Comparison of ENCODE assay signal across 11 cellular contexts in the genomic region with DNA sequence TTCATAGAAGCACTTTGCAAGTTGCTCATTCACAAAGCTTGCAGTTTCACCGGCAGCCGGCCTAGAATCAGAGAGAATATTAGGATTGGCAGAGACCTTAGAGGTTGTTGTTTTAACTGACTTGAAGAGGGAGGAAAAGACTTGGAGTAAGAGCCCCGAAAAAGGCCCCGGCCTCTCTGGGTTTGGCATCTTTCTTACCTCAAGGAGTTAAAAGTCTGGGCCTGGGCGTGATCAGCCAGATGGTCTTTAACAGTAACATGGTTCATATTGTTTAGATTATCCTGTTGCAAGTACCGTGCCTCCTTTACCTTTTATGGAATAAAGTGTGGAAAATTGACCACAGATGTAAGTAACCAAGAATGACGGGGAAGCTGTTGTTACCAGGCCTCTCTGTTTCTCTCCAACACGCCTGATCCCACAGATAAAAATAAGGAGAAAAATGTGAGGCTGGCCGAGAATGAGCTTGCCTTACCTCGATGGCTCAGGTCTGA. TPM values are rescaled to one million over a fixed set of nuclear protein-coding genes. Genes with fewer than 3 reads are reported as not detected.
DNase-seq lines count a peak whose midpoint lies in the region; ATAC-seq and TF ChIP-seq lines count a peak whose summit lies in the region.
"Had no signal": no experiment of that assay in that cellular context is flagged by ENCODE, and none has a peak within 500 bp of the region (broad histone marks: within the 10 kb centered on the region; RNA-seq: fewer than 3 reads in every experiment).

No MANE protein-coding gene starts in this region.

- no peak overlapping the region for H3K4me3 Mint-ChIP-seq in CD8-positive, alpha-beta T cell
- H3K4me3 Mint-ChIP-seq in activated CD8-positive, alpha-beta memory T cell treated with anti-CD3 and anti-CD28 coated beads, Interleukin-2, amount 10 ng/mL, durations not matched to agents 7 days and 5 days, result no peak overlapping the region
- H3K4me3 Mint-ChIP-seq: stimulated activated naive CD8-positive, alpha-beta T cell treated with anti-CD3 and anti-CD28 coated beads, Interleukin-15, Interleukin-2, amounts not matched to agents 100 ng/mL and 50 ng/mL, for 24 hours had no signal

- intact Hi-C loops in gastrocnemius medialis (cut with DNase I; ENCODE audit: low total_unique reads), result no loop called here
- intact Hi-C loops in CD8-positive, alpha-beta T cell (cut with DNase I, micrococcal nuclease), result no loop called here

- H3K27ac Mint-ChIP-seq in CD8-positive, alpha-beta T cell, result no peak overlapping the region
- no peak overlapping the region for H3K27ac Mint-ChIP-seq in activated CD8-positive, alpha-beta memory T cell treated with anti-CD3 and anti-CD28 coated beads, Interleukin-2, amount 10 ng/mL, durations not matched to agents 7 days and 5 days
- H3K27ac Mint-ChIP-seq: stimulated activated naive CD8-positive, alpha-beta T cell treated with anti-CD3 and anti-CD28 coated beads, Interleukin-15, Interleukin-2, amounts not matched to agents 100 ng/mL and 50 ng/mL, for 24 hours had no signal

- H3K9me3 ChIP-seq in adipocyte (ENCODE audit: control insufficient read depth, low read length), result no peaks in the 10 kb centered on the region
- H3K9me3 ChIP-seq in gastrocnemius medialis, result no peaks in the 10 kb centered on the region
- H3K9me3 ChIP-seq in CD8-positive, alpha-beta T cell (ENCODE audit: low read length), result no peaks in the 10 kb centered on the region
- no peaks in the 10 kb centered on the region for H3K9me3 ChIP-seq in MG63
- H3K9me3 ChIP-seq: left lung had no signal

- peak overlapping the region; percentile 65 for H3K9ac ChIP-seq in adipocyte (ENCODE audit: low read length)

- CTCF ChIA-PET in BJ (lab: Yijun Ruan, JAX), result interaction anchor here (0.8 to 1.7 kb wide), 4 partner anchors 11 to 52 kb away, joined by 3 to 5 read pairs (median 3); no protein-coding TSS in a partner anchor
- CTCF ChIA-PET in CD8-positive, alpha-beta T cell (lab: Charles Lee), result interaction anchor here (1.1 kb wide), 1 partner anchor 19 kb away, joined by 3 read pairs; no protein-coding TSS in a partner anchor
- CTCF ChIA-PET in activated CD8-positive, alpha-beta memory T cell treated with anti-CD3 and anti-CD28 coated beads, Interleukin-2, amount 10 ng/mL, durations not matched to agents 7 days and 5 days (lab: Charles Lee), result no interaction called here

- 0 out of 2 replicates have a peak, but pooled peaks cover 1% of the 10 kb centered on the region for H3K36me3 ChIP-seq in BJ (ENCODE audit: control insufficient read depth, insufficient read depth, low read length)
- H3K36me3 ChIP-seq in adipocyte (ENCODE audit: control insufficient read depth, insufficient read depth, low read length, severe bottlenecking), result peaks cover 15% of the 10 kb centered on the region
- no peaks in the 10 kb centered on the region for H3K36me3 ChIP-seq in gastrocnemius medialis
- H3K36me3 ChIP-seq in CD8-positive, alpha-beta T cell (ENCODE audit: insufficient read depth, low read length), result no peaks in the 10 kb centered on the region
- peaks cover 5% of the 10 kb centered on the region for H3K36me3 ChIP-seq in MG63
- H3K36me3 ChIP-seq: left lung had no signal

- no peaks in the 10 kb centered on the region for H3K36me3 Mint-ChIP-seq in CD8-positive, alpha-beta T cell
- no peaks in the 10 kb centered on the region for H3K36me3 Mint-ChIP-seq in activated CD8-positive, alpha-beta memory T cell treated with anti-CD3 and anti-CD28 coated beads, Interleukin-2, amount 10 ng/mL, durations not matched to agents 7 days and 5 days

- DNase-seq in BJ (ENCODE audit: low read depth) (peak; percentile 90), adipocyte (ENCODE audit: low read depth) (peak; percentile 93), fibroblast of villous mesenchyme (ENCODE audit: low read depth) (peak; percentile 98), gastrocnemius medialis (no peak), T-helper 9 cell (no peak), MG63 (no peak)
- DNase-seq in CD8-positive, alpha-beta T cell, result no peak
- DNase-seq in activated CD8-positive, alpha-beta memory T cell treated with anti-CD3 and anti-CD28 coated beads, Interleukin-2, amount 10 ng/mL, durations not matched to agents 7 days and 5 days, result no peak
- DNase-seq: left lung, NCI-H1048 had no signal

- H3K4me1 ChIP-seq in adipocyte (ENCODE audit: control insufficient read depth, insufficient read depth, low read length) (peaks cover 79% of the 10 kb centered on the region), gastrocnemius medialis (peaks cover 26 to 50% of the 10 kb centered on the region in 2 donors)
- no peaks in the 10 kb centered on the region for H3K4me1 ChIP-seq in CD8-positive, alpha-beta T cell (ENCODE audit: insufficient read depth, low read length)

- TF ChIP-seq POLR2A in gastrocnemius medialis (IDR thresholded peaks at IDR 0.05), result no peak

- POLR2A ChIA-PET in BJ (lab: Charles Lee), result interaction anchor here (0.6 to 1.7 kb wide), 4 partner anchors 15 to 98 kb away, joined by 4 to 9 read pairs (median 4); no protein-coding TSS in a partner anchor
- POLR2A ChIA-PET in CD8-positive, alpha-beta T cell (lab: Charles Lee), result no interaction called here

- TF ChIP-seq CTCF in BJ (IDR thresholded peaks at IDR 0.05; ENCODE audit: insufficient read depth, low read depth, low read length) (no peak), fibroblast of villous mesenchyme (IDR thresholded peaks at IDR 0.05; ENCODE audit: insufficient read depth, low read depth, low read length) (no peak), gastrocnemius medialis (IDR thresholded peaks at IDR 0.05 in 4 of 5, conservative IDR thresholded peaks at IDR 0.05 in 1 of 5) (no peak)
- TF ChIP-seq CTCF in CD8-positive, alpha-beta T cell (IDR thresholded peaks at IDR 0.05), result no peak

- H3K4me1 Mint-ChIP-seq in CD8-positive, alpha-beta T cell (ENCODE audit: low read depth), result no peaks in the 10 kb centered on the region
- no peaks in the 10 kb centered on the region for H3K4me1 Mint-ChIP-seq in activated CD8-positive, alpha-beta memory T cell treated with anti-CD3 and anti-CD28 coated beads, Interleukin-2, amount 10 ng/mL, durations not matched to agents 7 days and 5 days

- peak overlapping the region; percentile 56 to 66 (median 63) for H3K27ac ChIP-seq in gastrocnemius medialis
- H3K27ac ChIP-seq in CD8-positive, alpha-beta T cell (ENCODE audit: low read depth, low read length), result no peak overlapping the region

- no peak for ATAC-seq in gastrocnemius medialis
- no peak for ATAC-seq in CD8-positive, alpha-beta T cell
- ATAC-seq in activated CD8-positive, alpha-beta memory T cell treated with anti-CD3 and anti-CD28 coated beads, Interleukin-2, amount 10 ng/mL, durations not matched to agents 7 days and 5 days, result no peak

- no peaks in the 10 kb centered on the region for H3K27me3 ChIP-seq in BJ (ENCODE audit: control insufficient read depth, insufficient read depth, low read length)
- H3K27me3 ChIP-seq in adipocyte (replicated peaks; ENCODE audit: control insufficient read depth, insufficient read depth, low read length), result no peaks in the 10 kb centered on the region
- H3K27me3 ChIP-seq in gastrocnemius medialis, result no peaks in the 10 kb centered on the region
- no peaks in the 10 kb centered on the region for H3K27me3 ChIP-seq in CD8-positive, alpha-beta T cell (ENCODE audit: insufficient read depth, low read length)
- no peaks in the 10 kb centered on the region for H3K27me3 ChIP-seq in MG63
- H3K27me3 ChIP-seq: left lung had no signal

- H3K4me3 ChIP-seq in BJ (ENCODE audit: low read depth, low read length) (no peak overlapping the region), adipocyte (ENCODE audit: low read length) (peak overlapping the region; percentile 10), fibroblast of villous mesenchyme (ENCODE audit: low read depth, low read length) (no peak overlapping the region), gastrocnemius medialis (no peak overlapping the region), MG63 (no peak overlapping the region)
- H3K4me3 ChIP-seq in CD8-positive, alpha-beta T cell (ENCODE audit: low read depth, low read length), result no peak overlapping the region
- H3K4me3 ChIP-seq: left lung had no signal

- no peaks in the 10 kb centered on the region for H3K9me3 Mint-ChIP-seq in CD8-positive, alpha-beta T cell
- H3K9me3 Mint-ChIP-seq in activated CD8-positive, alpha-beta memory T cell treated with anti-CD3 and anti-CD28 coated beads, Interleukin-2, amount 10 ng/mL, durations not matched to agents 7 days and 5 days (ENCODE audit: low read depth), result no peaks in the 10 kb centered on the region
- H3K9me3 Mint-ChIP-seq: stimulated activated naive CD8-positive, alpha-beta T cell treated with anti-CD3 and anti-CD28 coated beads, Interleukin-15, Interleukin-2, amounts not matched to agents 100 ng/mL and 50 ng/mL, for 24 hours had no signal

- in situ Hi-C loops in gastrocnemius medialis (cut with MboI; ENCODE audit: low sequenced_read_pairs in 4 of 4), result no loop called here

- H3K27me3 Mint-ChIP-seq in CD8-positive, alpha-beta T cell (ENCODE audit: low read depth), result no peaks in the 10 kb centered on the region
- H3K27me3 Mint-ChIP-seq in activated CD8-positive, alpha-beta memory T cell treated with anti-CD3 and anti-CD28 coated beads, Interleukin-2, amount 10 ng/mL, durations not matched to agents 7 days and 5 days, result peaks cover 6% of the 10 kb centered on the region
- H3K27me3 Mint-ChIP-seq: stimulated activated naive CD8-positive, alpha-beta T cell treated with anti-CD3 and anti-CD28 coated beads, Interleukin-15, Interleukin-2, amounts not matched to agents 100 ng/mL and 50 ng/mL, for 24 hours had no signal

RNA-seq across cellular contexts. Expression of gene PARVA, which starts 56.2 kb away (rescaled TPM):
- 143 and 147 TPM in 2 replicates for polyA plus RNA-seq in BJ (2011; rRNA removed)
- polyA minus RNA-seq in BJ (2011; rRNA and poly(A)+ RNA removed), result 108 and 132 TPM in 2 replicates
- total RNA-seq in fibroblast of villous mesenchyme (72.5 and 76.4 TPM in 2 replicates), gastrocnemius medialis (1 to 10 TPM; 4.4 to 9.7 (median 8.4) TPM)
- under 1 TPM; 0.06 to 0.24 TPM for total RNA-seq in CD8-positive, alpha-beta T cell
- not detected for total RNA-seq in activated CD8-positive, alpha-beta memory T cell treated with anti-CD3 and anti-CD28 coated beads, Interleukin-2, amount 10 ng/mL, durations not matched to agents 7 days and 5 days
- total RNA-seq in MG63 (2014; rRNA removed; shearing (Covaris generic); ENCODE audit: low replicate concordance), result 27.9 and 32.6 TPM in 2 replicates

Comparison
In these comparisons a context has a peak if more than half of its experiments do, and no peak if none do; other contexts are left out.
1. DNase-seq: peak in BJ (single experiment), adipocyte (single experiment) and fibroblast of villous mesenchyme (single experiment); none in gastrocnemius medialis (0 of 2), CD8-positive, alpha-beta T cell (0 of 7), activated CD8-positive, alpha-beta memory T cell treated with anti-CD3 and anti-CD28 coated beads, Interleukin-2, amount 10 ng/mL, durations not matched to agents 7 days and 5 days (single experiment), T-helper 9 cell (single experiment) and MG63 (single experiment).
2. RNA of gene PARVA, which starts 56.2 kb away (total RNA-seq): 72.5 to 76.4 TPM in fibroblast of villous mesenchyme, 27.9 to 32.6 TPM in MG63 and 4.4 to 9.7 TPM in gastrocnemius medialis; 0.06 to 0.24 TPM in CD8-positive, alpha-beta T cell and not detected in activated CD8-positive, alpha-beta memory T cell treated with anti-CD3 and anti-CD28 coated beads, Interleukin-2, amount 10 ng/mL, durations not matched to agents 7 days and 5 days; every median in the first group is over 4 times any median in the second.